ENCODE assay signal across 9 cellular contexts in genomic region chr1:8903908-8904650, GRCh38. TPM values are rescaled to one million over a fixed set of nuclear protein-coding genes. Genes with fewer than 3 reads are reported as not detected.
DNase-seq lines count a peak whose midpoint lies in the region; ATAC-seq and TF ChIP-seq lines count a peak whose summit lies in the region.
"Had no signal": no experiment of that assay in that cellular context is flagged by ENCODE, and none has a peak within 500 bp of the region (broad histone marks: within the 10 kb centered on the region; RNA-seq: fewer than 3 reads in every experiment).

No MANE protein-coding gene starts in this region.

- no peaks in the 10 kb centered on the region for H3K27me3 ChIP-seq in lower lobe of right lung (ENCODE audit: low read depth)

- in situ Hi-C loops in T47D (cut with HindIII; ENCODE audit: low pct_unique_long_range_greater_than_20kb, low sequenced_read_pairs): no loop called here

- H3K36me3 ChIP-seq in lower lobe of right lung: no peaks in the 10 kb centered on the region

- intact Hi-C loops in lower lobe of right lung (cut with DNase I): no loop called here

- no peak for TF ChIP-seq CTCF in lower lobe of right lung (IDR thresholded peaks at IDR 0.05)

- ATAC-seq in lower lobe of right lung: peak; percentile 85 to 88
- ATAC-seq in HG03354 (IDR thresholded peaks at IDR 0.05; ENCODE audit: poor library complexity, severe bottlenecking, unreplicated experiment): no peak

- no peak overlapping the region for H3K4me3 ChIP-seq in lower lobe of right lung

- DNase-seq in AG08395 (ENCODE audit: low spot score) (peak; percentile 96), LoVo (ENCODE audit: low spot score) (peak; percentile 54), T47D (ENCODE audit: low read depth in 1 of 2, low spot score in 1 of 2) (peak; percentile 39 to 98), lower lobe of right lung (no peak), NCI-H146 (lab: John Stamatoyannopoulos, UW) (no peak)
- DNase-seq in stimulated activated CD4-positive, alpha-beta T cell treated with anti-CD3 and anti-CD28 coated beads, Interleukin-4, amount 100 ng/mL, for 1 hour: no peak
- no peak for DNase-seq in stimulated activated CD8-positive, alpha-beta memory T cell treated with anti-CD3 and anti-CD28 coated beads, Interleukin-4, amount 100 ng/mL, for 48 hours
- DNase-seq: naive B cell had no signal

- H3K4me1 ChIP-seq in lower lobe of right lung: peaks cover 14% of the 10 kb centered on the region

- H3K9me3 ChIP-seq in lower lobe of right lung: no peaks in the 10 kb centered on the region

- H3K27ac ChIP-seq in lower lobe of right lung: peak overlapping the region; percentile 43

RNA-seq across cellular contexts. Expression of gene ENO1, which starts 25.6 kb away (rescaled TPM):
- 580 TPM for total RNA-seq in lower lobe of right lung

RNA-seq across cellular contexts. Expression of gene CA6, which starts 41.6 kb away (rescaled TPM):
- total RNA-seq in lower lobe of right lung: not detected

Comparison
In these comparisons a context has a peak if more than half of its experiments do, and no peak if none do; other contexts are left out.
1. DNase-seq: peak in AG08395 (single experiment), LoVo (single experiment) and T47D (2 of 2); none in lower lobe of right lung (single experiment), stimulated activated CD4-positive, alpha-beta T cell treated with anti-CD3 and anti-CD28 coated beads, Interleukin-4, amount 100 ng/mL, for 1 hour (single experiment), NCI-H146 (single experiment) and stimulated activated CD8-positive, alpha-beta memory T cell treated with anti-CD3 and anti-CD28 coated beads, Interleukin-4, amount 100 ng/mL, for 48 hours (single experiment).